18 cellular contexts compared by ENCODE assay signal in the genomic region with DNA sequence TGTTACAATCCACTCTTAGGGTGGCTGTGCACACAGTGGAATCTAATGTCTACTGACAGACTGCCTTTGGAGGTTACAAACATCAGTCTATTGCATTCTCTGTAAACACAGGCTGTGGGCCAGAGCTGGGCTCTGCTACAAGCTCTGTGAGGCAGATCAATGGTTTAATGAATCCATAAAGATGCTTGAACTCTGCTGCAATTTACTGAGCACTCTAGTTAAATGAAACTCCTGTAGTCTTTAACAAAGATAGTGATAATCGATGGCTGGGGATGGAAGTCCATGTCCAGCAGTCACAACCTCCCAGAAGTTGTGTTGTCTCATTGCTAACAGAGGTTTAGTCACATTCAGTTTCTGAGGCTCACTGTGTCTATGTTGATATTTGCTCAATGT. TPM values are rescaled to one million over a fixed set of nuclear protein-coding genes. Genes with fewer than 3 reads are reported as not detected.
DNase-seq lines count a peak whose midpoint lies in the region; ATAC-seq, FAIRE-seq and TF ChIP-seq lines count a peak whose summit lies in the region.
"Had no signal": no experiment of that assay in that cellular context is flagged by ENCODE, and none has a peak within 500 bp of the region (broad histone marks: within the 10 kb centered on the region; RNA-seq: fewer than 3 reads in every experiment).

No MANE protein-coding gene starts in this region.

- intact Hi-C loops in left ventricle myocardium superior (cut with micrococcal nuclease): no loop called here

- H3K9me3 ChIP-seq in cardiac muscle cell (ENCODE audit: low read depth) (no peaks in the 10 kb centered on the region), astrocyte (ENCODE audit: insufficient read depth, low read depth, low read length) (no peaks in the 10 kb centered on the region)

- peak overlapping the region; percentile 89 for H3K27ac Mint-ChIP-seq in astrocyte (ENCODE audit: unreplicated experiment)
- H3K27ac Mint-ChIP-seq in mesothelial cell of epicardium: peak overlapping the region; percentile 48
- H3K27ac Mint-ChIP-seq: activated naive CD4-positive, alpha-beta T cell treated with anti-CD3 and anti-CD28 coated beads, Interleukin-2, amount 10 ng/mL, durations not matched to agents 7 days and 5 days; CD8-positive, alpha-beta T cell; stimulated activated naive CD8-positive, alpha-beta T cell treated with anti-CD3 and anti-CD28 coated beads, Interleukin-15, amount 100 ng/mL, for 72 hours had no signal

- no peak overlapping the region for H3K4me3 Mint-ChIP-seq in astrocyte (ENCODE audit: unreplicated experiment)
- no peak overlapping the region for H3K4me3 Mint-ChIP-seq in mesothelial cell of epicardium
- H3K4me3 Mint-ChIP-seq: activated naive CD4-positive, alpha-beta T cell treated with anti-CD3 and anti-CD28 coated beads, Interleukin-2, amount 10 ng/mL, durations not matched to agents 7 days and 5 days; CD8-positive, alpha-beta T cell; stimulated activated naive CD8-positive, alpha-beta T cell treated with anti-CD3 and anti-CD28 coated beads, Interleukin-15, amount 100 ng/mL, for 72 hours had no signal

- peaks cover 29% of the 10 kb centered on the region for H3K4me1 Mint-ChIP-seq in astrocyte (ENCODE audit: low read depth, unreplicated experiment)
- peaks cover 47% of the 10 kb centered on the region for H3K4me1 Mint-ChIP-seq in mesothelial cell of epicardium
- H3K4me1 Mint-ChIP-seq: activated naive CD4-positive, alpha-beta T cell treated with anti-CD3 and anti-CD28 coated beads, Interleukin-2, amount 10 ng/mL, durations not matched to agents 7 days and 5 days; stimulated activated naive CD8-positive, alpha-beta T cell treated with anti-CD3 and anti-CD28 coated beads, Interleukin-15, amount 100 ng/mL, for 72 hours had no signal

- H3K27me3 ChIP-seq in cardiac muscle cell (no peaks in the 10 kb centered on the region), astrocyte (ENCODE audit: insufficient read depth, low read length) (no peaks in the 10 kb centered on the region)

- H3K4me3 ChIP-seq in cardiac muscle cell (no peak overlapping the region), astrocyte (ENCODE audit: insufficient read depth, low read depth, low read length) (no peak overlapping the region)
- H3K4me3 ChIP-seq: coronary artery had no signal

- no peak for FAIRE-seq in astrocyte (lab: Jason Lieb, UNC)
- FAIRE-seq: endothelial cell of umbilical vein had no signal

- H2AFZ ChIP-seq in astrocyte (ENCODE audit: low read depth, low read length): no peak overlapping the region

- H3K27ac ChIP-seq in cardiac muscle cell (peak overlapping the region; percentile 29), astrocyte (ENCODE audit: low read depth, low read length) (no peak overlapping the region)
- H3K27ac ChIP-seq: coronary artery had no signal

- ATAC-seq in left ventricle myocardium superior (no peak), HG03139 (IDR thresholded peaks at IDR 0.05; ENCODE audit: unreplicated experiment) (no peak)
- ATAC-seq: CD8-positive, alpha-beta T cell; stimulated activated naive CD8-positive, alpha-beta T cell treated with anti-CD3 and anti-CD28 coated beads, Interleukin-15, amount 100 ng/mL, for 72 hours had no signal

- H3K36me3 ChIP-seq in cardiac muscle cell: no peaks in the 10 kb centered on the region
- H3K36me3 ChIP-seq in astrocyte (ENCODE audit: insufficient read depth, low read length): no peaks in the 10 kb centered on the region

- no peaks in the 10 kb centered on the region for H3K79me2 ChIP-seq in astrocyte (ENCODE audit: insufficient read depth, low read length)

- H3K4me1 ChIP-seq in cardiac muscle cell (ENCODE audit: low read depth) (peaks cover 66% of the 10 kb centered on the region), astrocyte (ENCODE audit: insufficient read depth, low read length) (no peaks in the 10 kb centered on the region)

- TF ChIP-seq CTCF in cardiac muscle cell (IDR thresholded peaks at IDR 0.05; ENCODE audit: low read depth, low read length) (no peak), astrocyte (IDR thresholded peaks at IDR 0.05; ENCODE audit: insufficient read depth, low read depth, low read length) (no peak), mesothelial cell of epicardium (IDR thresholded peaks at IDR 0.05; ENCODE audit: unreplicated experiment) (no peak)

- no peaks in the 10 kb centered on the region for H4K20me1 ChIP-seq in astrocyte (ENCODE audit: insufficient read depth, low read length)

- no peak overlapping the region for H3K9ac ChIP-seq in astrocyte (ENCODE audit: low read length)

- no peak overlapping the region for H3K4me2 ChIP-seq in astrocyte (ENCODE audit: low read length)

- DNase-seq in cardiac muscle cell (ENCODE audit: low read depth in 1 of 2, low spot score in 1 of 2): no peak
- no peak for DNase-seq in left ventricle myocardium superior
- DNase-seq in astrocyte (ENCODE audit: low read depth): no peak
- no peak for DNase-seq in mesothelial cell of epicardium (ENCODE audit: low spot score in 2 of 2, unreplicated experiment in 2 of 2)
- no peak for DNase-seq in stimulated activated CD4-positive, alpha-beta T cell treated with anti-CD3 and anti-CD28 coated beads, Interleukin-4, amount 100 ng/mL, for 24 hours
- no peak for DNase-seq in iPS-NIHi7 (ENCODE audit: extremely low spot score)
- DNase-seq: activated CD4-positive, alpha-beta T cell treated with anti-CD3 and anti-CD28 coated beads, Interleukin-2, amount 50 U/mL, for 48 hours; activated naive CD4-positive, alpha-beta T cell treated with anti-CD3 and anti-CD28 coated beads, Interleukin-2, amount 10 ng/mL, durations not matched to agents 7 days and 5 days; CD8-positive, alpha-beta T cell; foreskin fibroblast; NCI-H2171; NK-92 treated with Interleukin-12 subunit alpha and Interleukin-12 subunit beta, amount 100 ng/mL, for 24 hours; stimulated activated CD4-positive, alpha-beta T cell treated with anti-CD3 and anti-CD28 coated beads, Interleukin-1b, Interleukin-23, amount 100 ng/mL, for 48 hours; stimulated activated naive CD8-positive, alpha-beta T cell treated with anti-CD3 and anti-CD28 coated beads, Interleukin-15, amount 100 ng/mL, for 72 hours; SW 1271 had no signal

- H3K27me3 Mint-ChIP-seq in astrocyte (ENCODE audit: low read depth, unreplicated experiment): no peaks in the 10 kb centered on the region
- peaks cover 21% of the 10 kb centered on the region for H3K27me3 Mint-ChIP-seq in mesothelial cell of epicardium (ENCODE audit: low read depth)

- H3K36me3 Mint-ChIP-seq in astrocyte (ENCODE audit: low read depth, unreplicated experiment) (no peaks in the 10 kb centered on the region), mesothelial cell of epicardium (no peaks in the 10 kb centered on the region)
- H3K36me3 Mint-ChIP-seq: activated naive CD4-positive, alpha-beta T cell treated with anti-CD3 and anti-CD28 coated beads, Interleukin-2, amount 10 ng/mL, durations not matched to agents 7 days and 5 days; CD8-positive, alpha-beta T cell had no signal

- H3K9me3 Mint-ChIP-seq in astrocyte (ENCODE audit: unreplicated experiment) (no peaks in the 10 kb centered on the region), mesothelial cell of epicardium (no peaks in the 10 kb centered on the region)
- H3K9me3 Mint-ChIP-seq: activated naive CD4-positive, alpha-beta T cell treated with anti-CD3 and anti-CD28 coated beads, Interleukin-2, amount 10 ng/mL, durations not matched to agents 7 days and 5 days; CD8-positive, alpha-beta T cell; stimulated activated naive CD8-positive, alpha-beta T cell treated with anti-CD3 and anti-CD28 coated beads, Interleukin-15, amount 100 ng/mL, for 72 hours had no signal

RNA-seq across cellular contexts. Expression of gene SOBP, which starts 50.5 kb away (rescaled TPM):
- total RNA-seq in cardiac muscle cell: 24.0 and 30.8 TPM in 2 replicates
- 27.5 and 34.9 TPM in 2 replicates for polyA plus RNA-seq in cardiac muscle cell
- total RNA-seq in left ventricle myocardium superior: 15.3 TPM
- 4.7 and 7.6 TPM in 2 replicates for total RNA-seq in astrocyte
- total RNA-seq in mesothelial cell of epicardium: 7.6 to 8.8 TPM (median 7.6 TPM) in 3 replicates
